In the genomic region with DNA sequence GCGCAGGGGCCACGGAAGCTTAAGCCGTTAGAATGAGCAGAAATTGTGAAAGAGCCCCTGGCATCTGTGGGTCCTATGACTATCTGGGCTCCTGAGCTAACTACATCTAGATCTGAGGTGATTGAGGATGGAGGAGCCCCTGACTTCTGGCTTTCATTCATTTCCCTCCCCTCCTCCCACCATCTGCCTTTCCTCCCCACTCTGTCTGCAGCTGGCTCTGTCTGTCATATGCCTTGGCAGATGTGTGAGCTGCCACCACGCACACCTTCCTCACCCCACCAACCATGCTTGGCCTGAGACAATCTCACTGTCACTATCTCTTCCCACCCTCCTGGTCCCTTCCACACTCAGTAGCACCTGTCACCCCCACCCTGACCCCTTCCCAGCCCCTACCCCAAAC, we compare ENCODE assay signal across 27 cellular contexts. TPM values are rescaled to one million over a fixed set of nuclear protein-coding genes. Genes with fewer than 3 reads are reported as not detected.
DNase-seq lines count a peak whose midpoint lies in the region; ATAC-seq, FAIRE-seq and TF ChIP-seq lines count a peak whose summit lies in the region.
"Had no signal": no experiment of that assay in that cellular context is flagged by ENCODE, and none has a peak within 500 bp of the region (broad histone marks: within the 10 kb centered on the region; RNA-seq: fewer than 3 reads in every experiment).

No MANE protein-coding gene starts in this region.

- H3K27me3 Mint-ChIP-seq in stimulated activated memory B cell treated with anti-CD40 and anti-IgM and Interleukin-4, amounts not matched to agents 10 μg/mL and 1 μg/mL and 100 μg/mL, for 72 hours = peaks cover 53% of the 10 kb centered on the region
- H3K27me3 Mint-ChIP-seq in activated T-helper 2 cell treated with anti-CD3 and anti-CD28 coated beads, Interferon-gamma antibody, Interleukin-2, Interleukin-4, amounts not matched to agents 10 μg/mL and 5 μg/mL and 100 μg/mL, durations not matched to agents 14 hours and 24 hours and 36 hours (ENCODE audit: low read depth) = peaks cover 43% of the 10 kb centered on the region
- H3K27me3 Mint-ChIP-seq in activated CD8-positive, alpha-beta memory T cell treated with anti-CD3 and anti-CD28 coated beads, Interleukin-2, amount 10 ng/mL, durations not matched to agents 7 days and 5 days = peaks cover 69% of the 10 kb centered on the region

- H3K4me1 ChIP-seq in DND-41 (ENCODE audit: insufficient read depth, low read length) (no peaks in the 10 kb centered on the region), upper lobe of right lung (no peaks in the 10 kb centered on the region)

- no peaks in the 10 kb centered on the region for H3K27me3 ChIP-seq in DND-41 (ENCODE audit: insufficient read depth, low read length, poor library complexity)
- H3K27me3 ChIP-seq in bronchial epithelial cell (ENCODE audit: control insufficient read depth, insufficient read depth, low read length) = peaks cover 3% of the 10 kb centered on the region
- peaks cover 18% of the 10 kb centered on the region for H3K27me3 ChIP-seq in upper lobe of right lung

- H3K4me2 ChIP-seq in DND-41 (ENCODE audit: insufficient read depth, low read length) = no peak overlapping the region

- 0 out of 3 replicates have a peak, but pooled peaks have one; percentile 37 for ATAC-seq in DND-41 (ENCODE audit: insufficient read depth, low read depth)
- peak; percentile 36 for ATAC-seq in stimulated activated memory B cell treated with anti-CD40 and anti-IgM and Interleukin-4, amounts not matched to agents 10 μg/mL and 1 μg/mL and 100 μg/mL, for 72 hours
- no peak for ATAC-seq in upper lobe of right lung
- ATAC-seq in activated CD8-positive, alpha-beta memory T cell treated with anti-CD3 and anti-CD28 coated beads, Interleukin-2, amount 10 ng/mL, durations not matched to agents 7 days and 5 days = no peak
- ATAC-seq: K562 had no signal

- no peak for DNase-seq in DND-41
- DNase-seq in NCI-H1694 treated with DMSO at 0.1 percent for 48 hours (lab: John Stamatoyannopoulos, UW) = peak; percentile 58
- DNase-seq in bronchial epithelial cell (ENCODE audit: low read depth) = no peak
- no peak for DNase-seq in upper lobe of right lung
- DNase-seq in activated T-helper 2 cell treated with anti-CD3 and anti-CD28 coated beads, Interferon-gamma antibody, Interleukin-2, Interleukin-4, amounts not matched to agents 10 μg/mL and 5 μg/mL and 100 μg/mL, durations not matched to agents 14 hours and 24 hours and 36 hours (ENCODE audit: low spot score) = no peak
- DNase-seq in activated CD8-positive, alpha-beta memory T cell treated with anti-CD3 and anti-CD28 coated beads, Interleukin-2, amount 10 ng/mL, durations not matched to agents 7 days and 5 days = no peak
- DNase-seq: CD8-positive, alpha-beta memory T cell; DMS153; GM23248; H9; Kasumi-1; MV-4-11; NCI-H1105; NCI-H187; NCI-H2081 treated with DMSO at 0.1 percent for 48 hours; NCI-H446 treated with DMSO at 0.1 percent for 48 hours; NCI-H69; SHP77 had no signal

- CTCF ChIA-PET in activated CD8-positive, alpha-beta memory T cell treated with anti-CD3 and anti-CD28 coated beads, Interleukin-2, amount 10 ng/mL, durations not matched to agents 7 days and 5 days (lab: Charles Lee) = no interaction called here

- H3K36me3 ChIP-seq in DND-41 (ENCODE audit: insufficient read depth, low read length) (no peaks in the 10 kb centered on the region), bronchial epithelial cell (ENCODE audit: control insufficient read depth, insufficient read depth, low read length) (no peaks in the 10 kb centered on the region), upper lobe of right lung (no peaks in the 10 kb centered on the region)

- no peak overlapping the region for H2AFZ ChIP-seq in DND-41 (ENCODE audit: low read depth, low read length)
- H2AFZ ChIP-seq: GM23248 had no signal

- FAIRE-seq in bronchial epithelial cell (lab: Jason Lieb, UNC) = peak; percentile 23
- FAIRE-seq: GM18507, K562 had no signal

- no peaks in the 10 kb centered on the region for H3K36me3 Mint-ChIP-seq in stimulated activated memory B cell treated with anti-CD40 and anti-IgM and Interleukin-4, amounts not matched to agents 10 μg/mL and 1 μg/mL and 100 μg/mL, for 72 hours
- no peaks in the 10 kb centered on the region for H3K36me3 Mint-ChIP-seq in activated T-helper 2 cell treated with anti-CD3 and anti-CD28 coated beads, Interferon-gamma antibody, Interleukin-2, Interleukin-4, amounts not matched to agents 10 μg/mL and 5 μg/mL and 100 μg/mL, durations not matched to agents 14 hours and 24 hours and 36 hours (ENCODE audit: low read depth)
- H3K36me3 Mint-ChIP-seq in activated CD8-positive, alpha-beta memory T cell treated with anti-CD3 and anti-CD28 coated beads, Interleukin-2, amount 10 ng/mL, durations not matched to agents 7 days and 5 days = no peaks in the 10 kb centered on the region
- H3K36me3 Mint-ChIP-seq: CD8-positive, alpha-beta memory T cell had no signal

- no peak overlapping the region for H3K4me3 Mint-ChIP-seq in stimulated activated memory B cell treated with anti-CD40 and anti-IgM and Interleukin-4, amounts not matched to agents 10 μg/mL and 1 μg/mL and 100 μg/mL, for 72 hours
- no peak overlapping the region for H3K4me3 Mint-ChIP-seq in activated T-helper 2 cell treated with anti-CD3 and anti-CD28 coated beads, Interferon-gamma antibody, Interleukin-2, Interleukin-4, amounts not matched to agents 10 μg/mL and 5 μg/mL and 100 μg/mL, durations not matched to agents 14 hours and 24 hours and 36 hours (ENCODE audit: low read depth)
- no peak overlapping the region for H3K4me3 Mint-ChIP-seq in activated CD8-positive, alpha-beta memory T cell treated with anti-CD3 and anti-CD28 coated beads, Interleukin-2, amount 10 ng/mL, durations not matched to agents 7 days and 5 days
- H3K4me3 Mint-ChIP-seq: CD8-positive, alpha-beta memory T cell; H9 had no signal

- H3K9me3 ChIP-seq in DND-41 (ENCODE audit: insufficient read depth, low read length, severe bottlenecking) (no peaks in the 10 kb centered on the region), upper lobe of right lung (no peaks in the 10 kb centered on the region)

- TF ChIP-seq CTCF in DND-41 (IDR thresholded peaks at IDR 0.05; ENCODE audit: borderline replicate concordance, extremely low read depth, low read length, poor library complexity, severe bottlenecking) (no peak), bronchial epithelial cell (IDR thresholded peaks at IDR 0.05; ENCODE audit: insufficient read depth, low read length, severe bottlenecking) (no peak), upper lobe of right lung (IDR thresholded peaks at IDR 0.05) (no peak)

- H3K9me3 Mint-ChIP-seq in stimulated activated memory B cell treated with anti-CD40 and anti-IgM and Interleukin-4, amounts not matched to agents 10 μg/mL and 1 μg/mL and 100 μg/mL, for 72 hours = no peaks in the 10 kb centered on the region
- no peaks in the 10 kb centered on the region for H3K9me3 Mint-ChIP-seq in activated T-helper 2 cell treated with anti-CD3 and anti-CD28 coated beads, Interferon-gamma antibody, Interleukin-2, Interleukin-4, amounts not matched to agents 10 μg/mL and 5 μg/mL and 100 μg/mL, durations not matched to agents 14 hours and 24 hours and 36 hours
- no peaks in the 10 kb centered on the region for H3K9me3 Mint-ChIP-seq in activated CD8-positive, alpha-beta memory T cell treated with anti-CD3 and anti-CD28 coated beads, Interleukin-2, amount 10 ng/mL, durations not matched to agents 7 days and 5 days (ENCODE audit: low read depth)
- H3K9me3 Mint-ChIP-seq: CD8-positive, alpha-beta memory T cell had no signal

- no peaks in the 10 kb centered on the region for H3K4me1 Mint-ChIP-seq in stimulated activated memory B cell treated with anti-CD40 and anti-IgM and Interleukin-4, amounts not matched to agents 10 μg/mL and 1 μg/mL and 100 μg/mL, for 72 hours
- H3K4me1 Mint-ChIP-seq in activated T-helper 2 cell treated with anti-CD3 and anti-CD28 coated beads, Interferon-gamma antibody, Interleukin-2, Interleukin-4, amounts not matched to agents 10 μg/mL and 5 μg/mL and 100 μg/mL, durations not matched to agents 14 hours and 24 hours and 36 hours (ENCODE audit: low read depth) = no peaks in the 10 kb centered on the region
- H3K4me1 Mint-ChIP-seq in activated CD8-positive, alpha-beta memory T cell treated with anti-CD3 and anti-CD28 coated beads, Interleukin-2, amount 10 ng/mL, durations not matched to agents 7 days and 5 days = peaks cover under 1% of the 10 kb centered on the region
- H3K4me1 Mint-ChIP-seq: CD8-positive, alpha-beta memory T cell; H9 had no signal

- no peak overlapping the region for H3K4me3 ChIP-seq in DND-41 (ENCODE audit: low read depth in 1 of 2, low read length in 2 of 2)
- no peak overlapping the region for H3K4me3 ChIP-seq in bronchial epithelial cell (ENCODE audit: low read depth, low read length)
- H3K4me3 ChIP-seq in upper lobe of right lung = no peak overlapping the region
- H3K4me3 ChIP-seq: GM23248, K562 had no signal

- H3K27ac ChIP-seq in DND-41 (ENCODE audit: low read length) (no peak overlapping the region), upper lobe of right lung (no peak overlapping the region)
- H3K27ac ChIP-seq: C4-2B, GM23248, RWPE1 had no signal

- H4K20me1 ChIP-seq in DND-41 (ENCODE audit: insufficient read depth, low read length) = no peaks in the 10 kb centered on the region

- intact Hi-C loops in upper lobe of right lung (cut with DNase I) = no loop called here
- intact Hi-C loops in activated T-helper 2 cell treated with anti-CD3 and anti-CD28 coated beads, Interferon-gamma antibody, Interleukin-2, Interleukin-4, amounts not matched to agents 10 μg/mL and 5 μg/mL and 100 μg/mL, durations not matched to agents 14 hours and 24 hours and 36 hours (cut with micrococcal nuclease) = no loop called here

- no peak overlapping the region for H3K9ac ChIP-seq in DND-41 (ENCODE audit: low read depth, low read length)
- H3K9ac ChIP-seq: GM23248 had no signal

- no peaks in the 10 kb centered on the region for H3K79me2 ChIP-seq in DND-41 (ENCODE audit: insufficient read depth, low read length)

- H3K27ac Mint-ChIP-seq in stimulated activated memory B cell treated with anti-CD40 and anti-IgM and Interleukin-4, amounts not matched to agents 10 μg/mL and 1 μg/mL and 100 μg/mL, for 72 hours = no peak overlapping the region
- H3K27ac Mint-ChIP-seq in activated T-helper 2 cell treated with anti-CD3 and anti-CD28 coated beads, Interferon-gamma antibody, Interleukin-2, Interleukin-4, amounts not matched to agents 10 μg/mL and 5 μg/mL and 100 μg/mL, durations not matched to agents 14 hours and 24 hours and 36 hours = no peak overlapping the region
- no peak overlapping the region for H3K27ac Mint-ChIP-seq in activated CD8-positive, alpha-beta memory T cell treated with anti-CD3 and anti-CD28 coated beads, Interleukin-2, amount 10 ng/mL, durations not matched to agents 7 days and 5 days
- H3K27ac Mint-ChIP-seq: CD8-positive, alpha-beta memory T cell had no signal

RNA-seq across cellular contexts. Expression of a gene that starts 5.1 kb away (rescaled TPM):
- not detected in 2 replicates for total RNA-seq in bronchial epithelial cell
- total RNA-seq in upper lobe of right lung = 6.5 TPM
- total RNA-seq in activated T-helper 2 cell treated with anti-CD3 and anti-CD28 coated beads, Interferon-gamma antibody, Interleukin-2, Interleukin-4, amounts not matched to agents 10 μg/mL and 5 μg/mL and 100 μg/mL, durations not matched to agents 14 hours and 24 hours and 36 hours = not detected in 2 replicates
- total RNA-seq in activated CD8-positive, alpha-beta memory T cell treated with anti-CD3 and anti-CD28 coated beads, Interleukin-2, amount 10 ng/mL, durations not matched to agents 7 days and 5 days = not detected
- total RNA-seq: A673; CD8-positive, alpha-beta memory T cell; GM23248; H9; HT1080; K562; M059J; T-helper 1 cell treated with Interleukin-12 subunit alpha and Interleukin-12 subunit beta and Interleukin-4 antibody, amounts not matched to agents 30 ng/mL and 1 ng/mL, for 36 hours had no signal

RNA-seq across cellular contexts. Expression of a gene that starts 26.4 kb away (rescaled TPM):
- not detected in 2 replicates for total RNA-seq in bronchial epithelial cell
- total RNA-seq in upper lobe of right lung = not detected
- total RNA-seq in activated T-helper 2 cell treated with anti-CD3 and anti-CD28 coated beads, Interferon-gamma antibody, Interleukin-2, Interleukin-4, amounts not matched to agents 10 μg/mL and 5 μg/mL and 100 μg/mL, durations not matched to agents 14 hours and 24 hours and 36 hours = not detected in 2 replicates
- not detected for total RNA-seq in activated CD8-positive, alpha-beta memory T cell treated with anti-CD3 and anti-CD28 coated beads, Interleukin-2, amount 10 ng/mL, durations not matched to agents 7 days and 5 days
- total RNA-seq: A673; CD8-positive, alpha-beta memory T cell; GM23248; H9; HT1080; K562; M059J; T-helper 1 cell treated with Interleukin-12 subunit alpha and Interleukin-12 subunit beta and Interleukin-4 antibody, amounts not matched to agents 30 ng/mL and 1 ng/mL, for 36 hours had no signal

RNA-seq across cellular contexts. Expression of a gene that starts 51.1 kb away (rescaled TPM):
- total RNA-seq in bronchial epithelial cell = not detected in 2 replicates
- not detected for total RNA-seq in upper lobe of right lung
- not detected in 2 replicates for total RNA-seq in activated T-helper 2 cell treated with anti-CD3 and anti-CD28 coated beads, Interferon-gamma antibody, Interleukin-2, Interleukin-4, amounts not matched to agents 10 μg/mL and 5 μg/mL and 100 μg/mL, durations not matched to agents 14 hours and 24 hours and 36 hours
- not detected for total RNA-seq in activated CD8-positive, alpha-beta memory T cell treated with anti-CD3 and anti-CD28 coated beads, Interleukin-2, amount 10 ng/mL, durations not matched to agents 7 days and 5 days
- total RNA-seq: A673; CD8-positive, alpha-beta memory T cell; GM23248; H9; HT1080; K562; M059J; T-helper 1 cell treated with Interleukin-12 subunit alpha and Interleukin-12 subunit beta and Interleukin-4 antibody, amounts not matched to agents 30 ng/mL and 1 ng/mL, for 36 hours had no signal

Comparison
In these comparisons a context has a peak if more than half of its experiments do, and no peak if none do; other contexts are left out.
1. ATAC-seq: peak in DND-41 (single experiment) and stimulated activated memory B cell treated with anti-CD40 and anti-IgM and Interleukin-4, amounts not matched to agents 10 μg/mL and 1 μg/mL and 100 μg/mL, for 72 hours (single experiment); none in upper lobe of right lung (single experiment) and activated CD8-positive, alpha-beta memory T cell treated with anti-CD3 and anti-CD28 coated beads, Interleukin-2, amount 10 ng/mL, durations not matched to agents 7 days and 5 days (single experiment).